ENCODE assay signal across 7 cellular contexts in genomic region chr3:168386301-168386700, GRCh38.
"Had no signal": no experiment of that assay in that cellular context is flagged by ENCODE, and none has a peak within 500 bp of the region (broad histone marks: within the 10 kb centered on the region; RNA-seq: fewer than 3 reads in every experiment).

No MANE protein-coding gene starts in this region.

- H2AFZ ChIP-seq: GM23248 had no signal

- DNase-seq: GM23248, GOT3, H7, HCEC 1CT, KBM-7 had no signal

- H3K4me2 ChIP-seq: KMS-11 had no signal

- H3K9ac ChIP-seq: GM23248, KMS-11 had no signal

- H3K27ac ChIP-seq: GM23248, KMS-11 had no signal

- H3K4me3 ChIP-seq: GM23248 had no signal

- FAIRE-seq: HTR-8/SVneo had no signal
